Comparison of ENCODE assay signal across 7 cellular contexts in the genomic region with DNA sequence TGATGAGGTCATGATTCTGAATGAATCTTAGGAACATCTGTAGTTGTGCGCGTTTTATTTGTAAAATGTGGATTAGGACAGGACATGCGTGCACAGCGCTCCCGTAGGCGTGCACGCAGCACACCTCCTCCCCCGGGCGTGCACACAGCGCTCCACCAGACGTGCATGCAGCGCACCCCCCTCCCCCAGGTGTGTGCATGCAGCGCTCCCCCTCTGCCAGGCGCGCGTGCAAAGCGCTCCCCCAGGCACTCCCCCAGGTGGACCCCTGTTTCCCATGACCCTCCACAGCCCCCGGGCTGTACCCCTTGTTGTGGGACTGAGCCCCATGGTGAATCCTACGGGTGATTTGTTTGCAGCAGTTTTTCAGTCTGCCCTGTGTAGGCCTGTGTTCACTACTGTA.
"Had no signal": no experiment of that assay in that cellular context is flagged by ENCODE, and none has a peak within 500 bp of the region (broad histone marks: within the 10 kb centered on the region; RNA-seq: fewer than 3 reads in every experiment).

No MANE protein-coding gene starts in this region.

- H3K27me3 ChIP-seq: tibial nerve, vagina had no signal

- DNase-seq: activated CD4-positive, CD25-positive, alpha-beta regulatory T cell; caudate nucleus; cortex of kidney; hippocampal formation; stimulated activated CD4-positive, alpha-beta T cell treated with anti-CD3 and anti-CD28 coated beads, Interleukin-12 subunit alpha, Interleukin-12 subunit beta, amount 100 ng/mL, for 4 hours had no signal

- H3K4me1 ChIP-seq: tibial nerve, vagina had no signal

- H3K9me3 ChIP-seq: tibial nerve, vagina had no signal

- H3K4me3 ChIP-seq: tibial nerve, vagina had no signal

- H3K27ac ChIP-seq: tibial nerve, vagina had no signal
